In the genomic region with DNA sequence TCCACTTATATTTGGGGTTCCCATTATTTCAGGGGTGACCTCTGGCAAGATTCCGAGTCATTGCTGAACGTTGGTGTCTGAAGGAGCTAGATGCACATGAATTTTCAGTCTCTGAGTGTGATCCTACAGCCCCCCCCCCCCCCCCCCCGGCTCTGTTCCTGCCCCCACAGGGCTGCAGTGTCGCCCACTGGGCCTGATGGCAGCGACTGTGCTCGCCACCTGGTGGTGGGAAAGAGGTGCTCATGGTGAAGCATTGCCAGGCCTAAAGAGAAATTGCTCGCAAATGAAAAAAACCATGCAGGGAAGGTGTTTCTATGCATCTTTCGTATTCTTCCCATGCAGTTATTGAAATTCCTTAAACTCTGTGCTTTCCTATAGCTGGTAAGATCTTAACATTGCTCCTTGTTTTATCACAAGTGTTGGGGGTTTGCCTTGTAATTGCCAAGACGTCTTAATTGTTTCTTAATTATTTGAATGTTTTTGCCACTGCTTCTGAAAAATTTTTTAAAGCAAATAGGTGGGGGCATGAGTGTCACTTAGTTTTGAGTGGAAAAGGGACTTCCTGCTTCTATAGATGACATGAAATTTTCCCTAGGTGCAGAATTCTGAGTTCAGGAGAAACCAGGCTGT, we compare ENCODE assay signal across 9 cellular contexts.
DNase-seq lines count a peak whose midpoint lies in the region; ATAC-seq lines count a peak whose summit lies in the region.
"Had no signal": no experiment of that assay in that cellular context is flagged by ENCODE, and none has a peak within 500 bp of the region (broad histone marks: within the 10 kb centered on the region; RNA-seq: fewer than 3 reads in every experiment).

No MANE protein-coding gene starts in this region.

- intact Hi-C loops in right cardiac atrium (cut with DNase I): loop anchor here in 2 of 4 donors (2.0 to 5.0 kb wide), 3 partner anchors 184 to 320 kb away; no protein-coding TSS in a partner anchor

- 38% methylated on average over 9 of the region's 9 CpGs for WGBS in right cardiac atrium

- no peaks in the 10 kb centered on the region for H3K9me3 ChIP-seq in right cardiac atrium (ENCODE audit: control insufficient read depth, low read length)
- H3K9me3 ChIP-seq: HAP-1 had no signal

- DNase-seq in AG08396 (ENCODE audit: low spot score) (peak; percentile 73), RKO (ENCODE audit: low spot score) (peak; percentile 53), right cardiac atrium (peak; percentile 62 to 87 (median 79))
- DNase-seq in activated naive CD8-positive, alpha-beta T cell treated with anti-CD3 and anti-CD28 coated beads for 36 hours: peak; percentile 43
- DNase-seq in stimulated activated CD4-positive, alpha-beta T cell treated with anti-CD3 and anti-CD28 coated beads, Interleukin-12 subunit alpha, Interleukin-12 subunit beta, amount 100 ng/mL, for 24 hours (ENCODE audit: low read depth in 2 of 2): peak; percentile 14 to 29

- no peak overlapping the region for H3K4me3 ChIP-seq in right cardiac atrium (ENCODE audit: low read length)
- H3K4me3 ChIP-seq: HAP-1 had no signal

- H3K4me3 Mint-ChIP-seq in activated naive CD8-positive, alpha-beta T cell treated with anti-CD3 and anti-CD28 coated beads for 36 hours: no peak overlapping the region

- no peak overlapping the region for H3K27ac ChIP-seq in right cardiac atrium (ENCODE audit: low read length)

- H3K27me3 Mint-ChIP-seq in activated naive CD8-positive, alpha-beta T cell treated with anti-CD3 and anti-CD28 coated beads for 36 hours: no peaks in the 10 kb centered on the region

- no peaks in the 10 kb centered on the region for H3K36me3 Mint-ChIP-seq in activated naive CD8-positive, alpha-beta T cell treated with anti-CD3 and anti-CD28 coated beads for 36 hours

- H3K27me3 ChIP-seq in right cardiac atrium (ENCODE audit: control insufficient read depth, insufficient read depth): no peaks in the 10 kb centered on the region

- ATAC-seq in GM18511 (IDR thresholded peaks at IDR 0.05; ENCODE audit: unreplicated experiment): peak; percentile 85
- ATAC-seq in HG03139 (IDR thresholded peaks at IDR 0.05; ENCODE audit: unreplicated experiment): peak; percentile 81
- peak; percentile 86 to 88 for ATAC-seq in right cardiac atrium
- no peak for ATAC-seq in GM18517 (IDR thresholded peaks at IDR 0.05; ENCODE audit: unreplicated experiment)

- H3K27ac Mint-ChIP-seq in activated naive CD8-positive, alpha-beta T cell treated with anti-CD3 and anti-CD28 coated beads for 36 hours: no peak overlapping the region

- H3K9me3 Mint-ChIP-seq in activated naive CD8-positive, alpha-beta T cell treated with anti-CD3 and anti-CD28 coated beads for 36 hours: no peaks in the 10 kb centered on the region

- H3K4me1 Mint-ChIP-seq in activated naive CD8-positive, alpha-beta T cell treated with anti-CD3 and anti-CD28 coated beads for 36 hours: no peaks in the 10 kb centered on the region

- no peaks in the 10 kb centered on the region for H3K4me1 ChIP-seq in right cardiac atrium (ENCODE audit: control insufficient read depth, insufficient read depth, low read length)
- H3K4me1 ChIP-seq: HAP-1 had no signal

Comparison
In these comparisons a context has a peak if more than half of its experiments do, and no peak if none do; other contexts are left out.
1. DNase-seq: peak in every context shown above with its lines; median percentile 79 in right cardiac atrium; 73 in AG08396; 53 in RKO; 43 in activated naive CD8-positive, alpha-beta T cell treated with anti-CD3 and anti-CD28 coated beads for 36 hours; 22 in stimulated activated CD4-positive, alpha-beta T cell treated with anti-CD3 and anti-CD28 coated beads, Interleukin-12 subunit alpha, Interleukin-12 subunit beta, amount 100 ng/mL, for 24 hours.